In genomic region chr7:55121249-55121648, GRCh38 we compare ENCODE assay signal across 14 cellular contexts.
DNase-seq lines count a peak whose midpoint lies in the region; ATAC-seq and TF ChIP-seq lines count a peak whose summit lies in the region.
"Had no signal": no experiment of that assay in that cellular context is flagged by ENCODE, and none has a peak within 500 bp of the region (broad histone marks: within the 10 kb centered on the region; RNA-seq: fewer than 3 reads in every experiment).

No MANE protein-coding gene starts in this region.

- no peaks in the 10 kb centered on the region; the same call in 1 of the 2 replicates for H3K9me3 ChIP-seq in AG04450 (ENCODE audit: control insufficient read depth, insufficient read depth, low read length)
- no peaks in the 10 kb centered on the region for H3K9me3 ChIP-seq in RWPE2 (ENCODE audit: severe bottlenecking)
- H3K9me3 ChIP-seq in left ventricle myocardium inferior (replicated peaks): no peaks in the 10 kb centered on the region
- H3K9me3 ChIP-seq: SJSA1 had no signal

- H3K36me3 ChIP-seq in RWPE2 (ENCODE audit: low read depth) (peaks cover 87% of the 10 kb centered on the region), left ventricle myocardium inferior (no peaks in the 10 kb centered on the region), rectal smooth muscle tissue (ENCODE audit: control insufficient read depth, insufficient read depth, low read length) (no peaks in the 10 kb centered on the region)

- CTCF ChIA-PET in AG04450 (lab: Charles Lee): interaction anchor here (1.5 to 1.6 kb wide), 2 partner anchors 134 to 348 kb away, joined by 5 to 6 read pairs; no protein-coding TSS in a partner anchor

- TF ChIP-seq CTCF in AG04450 (IDR thresholded peaks at IDR 0.05; ENCODE audit: low read depth, low read length): no peak
- no peak for TF ChIP-seq CTCF in RWPE2 (IDR thresholded peaks at IDR 0.05; ENCODE audit: poor library complexity, severe bottlenecking)
- TF ChIP-seq CTCF in left ventricle myocardium inferior (IDR thresholded peaks at IDR 0.05; ENCODE audit: borderline replicate concordance): no peak

- H3K4me1 ChIP-seq in RWPE2 (ENCODE audit: insufficient read depth, poor library complexity, severe bottlenecking) (peaks cover 70% of the 10 kb centered on the region), left ventricle myocardium inferior (peaks cover 42% of the 10 kb centered on the region), rectal smooth muscle tissue (ENCODE audit: control insufficient read depth, insufficient read depth, low read length) (peaks cover 3% of the 10 kb centered on the region)
- H3K4me1 ChIP-seq: SJSA1 had no signal

- ATAC-seq in RWPE2 (ENCODE audit: low read depth): no peak
- no peak for ATAC-seq in GM19455 (IDR thresholded peaks at IDR 0.05; ENCODE audit: unreplicated experiment)
- ATAC-seq: naive thymus-derived CD4-positive, alpha-beta T cell had no signal

- no peaks in the 10 kb centered on the region for H3K27me3 ChIP-seq in AG04450 (ENCODE audit: control insufficient read depth, insufficient read depth, low read length)
- no peaks in the 10 kb centered on the region for H3K27me3 ChIP-seq in RWPE2 (ENCODE audit: insufficient read depth, poor library complexity, severe bottlenecking)
- no peaks in the 10 kb centered on the region for H3K27me3 ChIP-seq in left ventricle myocardium inferior (ENCODE audit: low read depth)
- H3K27me3 ChIP-seq in rectal smooth muscle tissue (ENCODE audit: control insufficient read depth, insufficient read depth, low read length): no peaks in the 10 kb centered on the region
- H3K27me3 ChIP-seq: SJSA1 had no signal

- H3K4me3 ChIP-seq in AG04450 (ENCODE audit: low read depth, low read length) (no peak overlapping the region), RWPE2 (ENCODE audit: severe bottlenecking) (no peak overlapping the region), left ventricle myocardium inferior (no peak overlapping the region), rectal smooth muscle tissue (ENCODE audit: low read length) (no peak overlapping the region)
- H3K4me3 ChIP-seq: SJSA1 had no signal

- intact Hi-C loops in left ventricle myocardium inferior (cut with micrococcal nuclease): no loop called here

- no peak overlapping the region for H3K9ac ChIP-seq in rectal smooth muscle tissue (ENCODE audit: low read length)

- H3K27ac ChIP-seq in AG04450 (ENCODE audit: low read depth, low read length) (peak overlapping the region; percentile 70), RWPE2 (ENCODE audit: poor library complexity, severe bottlenecking) (peak overlapping the region; percentile 99), left ventricle myocardium inferior (replicated peaks) (peak overlapping the region; percentile 81), rectal smooth muscle tissue (ENCODE audit: low read depth, low read length) (peak overlapping the region; percentile 13)
- H3K27ac ChIP-seq: SJSA1 had no signal

- POLR2A ChIA-PET in AG04450 (lab: Yijun Ruan, JAX): interaction anchor here (0.6 to 0.9 kb wide), 5 partner anchors 9 to 103 kb away, joined by 3 to 5 read pairs (median 3); partner anchors contain the start of gene EGFR

- no peak for DNase-seq in AG04450 (ENCODE audit: low read depth, low spot score)
- no peak for DNase-seq in RWPE2 (ENCODE audit: low spot score)
- DNase-seq in left ventricle myocardium inferior: no peak
- DNase-seq in SK-N-DZ (ENCODE audit: low spot score): no peak
- no peak for DNase-seq in cerebellar nuclear complex (lab: John Stamatoyannopoulos, UW)
- no peak for DNase-seq in NCI-H526 treated with DMSO at 0.1 percent for 48 hours (lab: John Stamatoyannopoulos, UW)
- DNase-seq: activated effector memory CD4-positive, alpha-beta T cell treated with Interleukin-2 at 50 U/mL for 16 hours; immature natural killer cell; naive thymus-derived CD4-positive, alpha-beta T cell; NCI-H82; stimulated activated naive CD8-positive, alpha-beta T cell treated with anti-CD3 and anti-CD28 coated beads, Interleukin-15, amount 100 ng/mL, for 72 hours had no signal

Comparison
In these comparisons a context has a peak if more than half of its experiments do, and no peak if none do; other contexts are left out.
1. H3K27ac ChIP-seq: peak in every context shown above with its lines; median percentile 99 in RWPE2; 81 in left ventricle myocardium inferior; 70 in AG04450; 13 in rectal smooth muscle tissue.